ENCODE assay signal across 28 cellular contexts in the genomic region with DNA sequence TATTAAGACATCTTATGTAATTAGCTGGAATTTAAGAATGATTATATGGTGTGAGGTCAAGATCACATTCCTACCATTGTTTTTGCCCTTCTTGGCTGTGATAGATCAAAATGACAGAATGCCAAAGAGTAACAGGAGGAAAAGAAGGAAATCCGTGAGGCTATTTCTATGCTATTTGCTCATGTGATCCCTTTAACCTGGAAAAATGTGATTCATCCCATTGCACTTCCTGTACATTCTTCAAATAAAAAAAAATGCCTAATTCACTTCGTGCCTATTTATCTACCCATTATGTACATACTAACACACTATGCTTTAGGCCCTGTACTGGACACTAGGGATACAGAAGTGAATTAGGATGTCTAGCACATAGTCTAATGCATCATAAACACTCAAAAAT.
DNase-seq lines count a peak whose midpoint lies in the region; ATAC-seq, FAIRE-seq and TF ChIP-seq lines count a peak whose summit lies in the region.
"Had no signal": no experiment of that assay in that cellular context is flagged by ENCODE, and none has a peak within 500 bp of the region (broad histone marks: within the 10 kb centered on the region; RNA-seq: fewer than 3 reads in every experiment).

No MANE protein-coding gene starts in this region.

- TF ChIP-seq POLR2A in H54 (IDR thresholded peaks at IDR 0.05; ENCODE audit: low read depth, low read length) = no peak

- H3K36me3 Mint-ChIP-seq in CD8-positive, alpha-beta T cell = no peaks in the 10 kb centered on the region
- H3K36me3 Mint-ChIP-seq: activated CD4-positive, alpha-beta memory T cell treated with anti-CD3 and anti-CD28 coated beads for 36 hours; WTC11 had no signal

- H3K4me3 ChIP-seq in fibroblast of lung (replicated peaks in 1 of 4; ENCODE audit: control extremely low read depth in 1 of 4, insufficient read depth in 1 of 4, low read depth in 3 of 4, low read length in 4 of 4) = no peak overlapping the region
- no peak overlapping the region for H3K4me3 ChIP-seq in CD8-positive, alpha-beta T cell (ENCODE audit: low read depth, low read length)
- H3K4me3 ChIP-seq: adrenal gland, esophagus muscularis mucosa, GM23338, heart left ventricle, lower lobe of right lung, SK-N-MC, upper lobe of right lung had no signal

- no peaks in the 10 kb centered on the region for H3K36me3 ChIP-seq in fibroblast of lung (ENCODE audit: control insufficient read depth, insufficient read depth, low read length)
- H3K36me3 ChIP-seq in CD8-positive, alpha-beta T cell (ENCODE audit: insufficient read depth, low read length) = no peaks in the 10 kb centered on the region
- H3K36me3 ChIP-seq: adrenal gland, BE2C, esophagus muscularis mucosa, heart left ventricle, lower lobe of right lung, neutrophil, upper lobe of right lung had no signal

- no peaks in the 10 kb centered on the region for H3K4me1 Mint-ChIP-seq in CD8-positive, alpha-beta T cell (ENCODE audit: low read depth)
- H3K4me1 Mint-ChIP-seq: GM23338, WTC11 had no signal

- intact Hi-C loops in CD8-positive, alpha-beta T cell (cut with DNase I, micrococcal nuclease) = no loop called here

- H3K79me2 ChIP-seq in fibroblast of lung (ENCODE audit: control insufficient read depth, insufficient read depth, low read length) = no peaks in the 10 kb centered on the region

- no peak overlapping the region for H3K27ac Mint-ChIP-seq in CD8-positive, alpha-beta T cell
- H3K27ac Mint-ChIP-seq: activated CD4-positive, alpha-beta memory T cell treated with anti-CD3 and anti-CD28 coated beads for 36 hours; GM23338; WTC11 had no signal

- POLR2A ChIA-PET in CD8-positive, alpha-beta T cell (lab: Charles Lee) = interaction anchor here (0.7 kb wide), 1 partner anchor 287 kb away, joined by 3 read pairs; no protein-coding TSS in a partner anchor

- H3K27me3 ChIP-seq in fibroblast of lung (ENCODE audit: control insufficient read depth, insufficient read depth, low read length) = no peaks in the 10 kb centered on the region
- H3K27me3 ChIP-seq in CD8-positive, alpha-beta T cell (ENCODE audit: insufficient read depth, low read length) = no peaks in the 10 kb centered on the region
- H3K27me3 ChIP-seq: adrenal gland, BE2C, esophagus muscularis mucosa, heart left ventricle, neutrophil, upper lobe of right lung had no signal

- no peaks in the 10 kb centered on the region for H4K20me1 ChIP-seq in fibroblast of lung (ENCODE audit: control insufficient read depth, extremely low read depth, insufficient read depth, low read length)

- no peak for DNase-seq in H54 (ENCODE audit: insufficient read length, low spot score)
- DNase-seq in RPMI7951 (ENCODE audit: low read depth) = peak; percentile 54
- peak; percentile 51 to 78 for DNase-seq in fibroblast of lung (ENCODE audit: low read depth in 2 of 2)
- peak; percentile 65 for DNase-seq in renal cortical epithelial cell (ENCODE audit: low read depth)
- DNase-seq in stimulated activated naive CD8-positive, alpha-beta T cell treated with anti-CD3 and anti-CD28 coated beads, Interleukin-15, Interleukin-2, amounts not matched to agents 100 U/mL and 50 U/mL, for 24 hours = no peak
- DNase-seq in AG08396 (ENCODE audit: low spot score) = no peak
- no peak for DNase-seq in CD8-positive, alpha-beta T cell
- DNase-seq: activated CD4-positive, alpha-beta memory T cell treated with anti-CD3 and anti-CD28 coated beads for 36 hours; activated gamma-delta T cell; activated T-cell treated with anti-CD3 and anti-CD28 coated beads for 4 hours; adrenal gland; BE2C; Caco-2; effector CD4-positive, alpha-beta T cell; heart left ventricle; lower lobe of right lung; NCI-H1092; NCI-H1930; retina; stimulated activated CD4-positive, alpha-beta T cell treated with anti-CD3 and anti-CD28 coated beads, Interleukin-4, amount 100 ng/mL, for 4 hours; upper lobe of right lung had no signal

- peaks cover 2% of the 10 kb centered on the region for H3K27me3 Mint-ChIP-seq in CD8-positive, alpha-beta T cell (ENCODE audit: low read depth)
- H3K27me3 Mint-ChIP-seq: activated CD4-positive, alpha-beta memory T cell treated with anti-CD3 and anti-CD28 coated beads for 36 hours had no signal

- no peak overlapping the region for H3K4me2 ChIP-seq in fibroblast of lung (ENCODE audit: extremely low read depth, insufficient read depth, low read length)
- H3K4me2 ChIP-seq: GM23338 had no signal

- no peak overlapping the region for H3K27ac ChIP-seq in fibroblast of lung (ENCODE audit: insufficient read depth, low read length)
- H3K27ac ChIP-seq in CD8-positive, alpha-beta T cell (ENCODE audit: low read depth, low read length) = no peak overlapping the region
- H3K27ac ChIP-seq: adrenal gland, esophagus muscularis mucosa, heart left ventricle, lower lobe of right lung, neutrophil, SK-N-MC, upper lobe of right lung had no signal

- H3K9me3 ChIP-seq in fibroblast of lung (ENCODE audit: control insufficient read depth, insufficient read depth, low read depth, low read length) = no peaks in the 10 kb centered on the region
- H3K9me3 ChIP-seq in CD8-positive, alpha-beta T cell (ENCODE audit: low read length) = no peaks in the 10 kb centered on the region
- H3K9me3 ChIP-seq: adrenal gland, BE2C, Caco-2, esophagus muscularis mucosa, heart left ventricle, lower lobe of right lung, neutrophil, upper lobe of right lung had no signal

- TF ChIP-seq CTCF in fibroblast of lung (conservative IDR thresholded peaks at IDR 0.05 in 1 of 2, IDR thresholded peaks at IDR 0.05 in 1 of 2; ENCODE audit: low read depth in 1 of 2, low read length in 2 of 2) = no peak
- TF ChIP-seq CTCF in CD8-positive, alpha-beta T cell (IDR thresholded peaks at IDR 0.05) = no peak

- peaks cover 7% of the 10 kb centered on the region for H3K4me1 ChIP-seq in fibroblast of lung (ENCODE audit: control insufficient read depth, extremely low read depth, insufficient read depth, low read length)
- no peaks in the 10 kb centered on the region for H3K4me1 ChIP-seq in CD8-positive, alpha-beta T cell (ENCODE audit: insufficient read depth, low read length)
- H3K4me1 ChIP-seq: adrenal gland, BE2C, Caco-2, esophagus muscularis mucosa, heart left ventricle, lower lobe of right lung, upper lobe of right lung had no signal

- no peak for ATAC-seq in stimulated activated naive CD8-positive, alpha-beta T cell treated with anti-CD3 and anti-CD28 coated beads, Interleukin-15, Interleukin-2, amounts not matched to agents 100 U/mL and 50 U/mL, for 24 hours
- ATAC-seq in CD8-positive, alpha-beta T cell = no peak
- ATAC-seq: GM23338, heart left ventricle, lower lobe of right lung, Panc1, upper lobe of right lung, WTC11 had no signal

- peak; percentile 98 for FAIRE-seq in H54 (lab: Jason Lieb, UNC)
- FAIRE-seq: G401.6 had no signal

- no peak overlapping the region for H3K4me3 Mint-ChIP-seq in CD8-positive, alpha-beta T cell
- H3K4me3 Mint-ChIP-seq: activated CD4-positive, alpha-beta memory T cell treated with anti-CD3 and anti-CD28 coated beads for 36 hours; GM23338; WTC11 had no signal

- CTCF ChIA-PET in CD8-positive, alpha-beta T cell (lab: Charles Lee) = no interaction called here

- no peak overlapping the region for H3K9ac ChIP-seq in fibroblast of lung (ENCODE audit: insufficient read depth, low read length)

- peaks cover 2% of the 10 kb centered on the region for H3K9me3 Mint-ChIP-seq in CD8-positive, alpha-beta T cell
- H3K9me3 Mint-ChIP-seq: activated CD4-positive, alpha-beta memory T cell treated with anti-CD3 and anti-CD28 coated beads for 36 hours; GM23338 had no signal

- no peak overlapping the region for H2AFZ ChIP-seq in fibroblast of lung (ENCODE audit: low read length)
- H2AFZ ChIP-seq: GM23338 had no signal

Comparison
In these comparisons a context has a peak if more than half of its experiments do, and no peak if none do; other contexts are left out.
1. DNase-seq: peak in RPMI7951 (single experiment), fibroblast of lung (2 of 2) and renal cortical epithelial cell (single experiment); none in H54 (single experiment), stimulated activated naive CD8-positive, alpha-beta T cell treated with anti-CD3 and anti-CD28 coated beads, Interleukin-15, Interleukin-2, amounts not matched to agents 100 U/mL and 50 U/mL, for 24 hours (single experiment), AG08396 (single experiment) and CD8-positive, alpha-beta T cell (0 of 7).